Comparison of ENCODE assay signal across 9 cellular contexts in genomic region chr22:46007848-46008261, GRCh38. TPM values are rescaled to one million over a fixed set of nuclear protein-coding genes. Genes with fewer than 3 reads are reported as not detected.
DNase-seq lines count a peak whose midpoint lies in the region; ATAC-seq and TF ChIP-seq lines count a peak whose summit lies in the region.
"Had no signal": no experiment of that assay in that cellular context is flagged by ENCODE, and none has a peak within 500 bp of the region (broad histone marks: within the 10 kb centered on the region; RNA-seq: fewer than 3 reads in every experiment).

No MANE protein-coding gene starts in this region.

- TF ChIP-seq CTCF in HEK293 (tag by site-specific recombination; IDR thresholded peaks at IDR 0.05) = no peak

- H3K9ac ChIP-seq in adipocyte (ENCODE audit: low read length) (peak overlapping the region; percentile 95), stomach smooth muscle (ENCODE audit: low read length in 2 of 2) (peak overlapping the region; percentile 80)

- H3K4me1 ChIP-seq in HEK293 (ENCODE audit: control insufficient read depth, insufficient read depth, low read length) = no peaks in the 10 kb centered on the region; the same call in 1 of the 2 replicates
- H3K4me1 ChIP-seq in adipocyte (ENCODE audit: control insufficient read depth, insufficient read depth, low read length) = peaks cover 59% of the 10 kb centered on the region
- H3K4me1 ChIP-seq in stomach smooth muscle (ENCODE audit: control insufficient read depth, insufficient read depth, low read length) = peaks cover 38% of the 10 kb centered on the region

- CTCF ChIA-PET in HEK293 (lab: Yijun Ruan, JAX) = interaction anchor here (0.6 to 5.8 kb wide), 19 partner anchors 9 to 430 kb away, joined by 3 to 173 read pairs (median 11); no protein-coding TSS in a partner anchor

- H3K36me3 ChIP-seq in HEK293 (ENCODE audit: control insufficient read depth in 2 of 2, insufficient read depth in 1 of 2, low read length in 2 of 2) = no peaks in the 10 kb centered on the region
- no peaks in the 10 kb centered on the region for H3K36me3 ChIP-seq in adipocyte (ENCODE audit: control insufficient read depth, insufficient read depth, low read length, severe bottlenecking)
- H3K36me3 ChIP-seq in stomach smooth muscle (ENCODE audit: control insufficient read depth in 2 of 2, insufficient read depth in 2 of 2, low read length in 2 of 2) = no peaks in the 10 kb centered on the region

- H3K27ac ChIP-seq in HEK293 (ENCODE audit: extremely low read depth, low read depth, low read length) (peak overlapping the region; percentile 10; the same call in 1 of the 2 replicates), stomach smooth muscle (ENCODE audit: low read length) (peak overlapping the region; percentile 96)

- intact Hi-C loops in left ventricle myocardium superior (cut with micrococcal nuclease) = loop anchor here (5.0 kb wide), 1 partner anchor 109 kb away; no protein-coding TSS in a partner anchor

- H3K27me3 ChIP-seq in adipocyte (replicated peaks; ENCODE audit: control insufficient read depth, insufficient read depth, low read length) (no peaks in the 10 kb centered on the region), stomach smooth muscle (ENCODE audit: control insufficient read depth in 1 of 2, insufficient read depth in 2 of 2, low read length in 2 of 2) (no peaks in the 10 kb centered on the region)

- no peaks in the 10 kb centered on the region for H3K9me3 ChIP-seq in HEK293 (ENCODE audit: control insufficient read depth, insufficient read depth, low read depth, low read length)
- H3K9me3 ChIP-seq in adipocyte (ENCODE audit: control insufficient read depth, low read length) = peaks cover 5% of the 10 kb centered on the region
- peaks cover 3 to 6% of the 10 kb centered on the region in 2 donors for H3K9me3 ChIP-seq in stomach smooth muscle (ENCODE audit: control insufficient read depth in 2 of 2, low read length in 2 of 2)

- peak; percentile 78 for ATAC-seq in left ventricle myocardium superior
- ATAC-seq in HG02623 (IDR thresholded peaks at IDR 0.05; ENCODE audit: unreplicated experiment) = no peak
- ATAC-seq in HG02610 (IDR thresholded peaks at IDR 0.05; ENCODE audit: unreplicated experiment) = no peak

- H3K4me3 ChIP-seq in HEK293 (ENCODE audit: low read depth, low read length) (peak overlapping the region; percentile 2; the same call in 1 of the 2 replicates), adipocyte (ENCODE audit: low read length) (peak overlapping the region; percentile 69), stomach smooth muscle (ENCODE audit: low read length in 2 of 2) (peak overlapping the region; percentile 46 to 57)

- DNase-seq in adipocyte (ENCODE audit: low read depth) (peak; percentile 90), left ventricle myocardium superior (peak; percentile 91), GDM1 (lab: John Stamatoyannopoulos, UW) (no peak)
- DNase-seq in activated CD8-positive, alpha-beta memory T cell treated with anti-CD3 and anti-CD28 coated beads, Interleukin-2, amount 50 U/mL, for 48 hours = no peak
- DNase-seq: activated CD4-positive, alpha-beta T cell treated with anti-CD3 and anti-CD28 coated beads, Interleukin-2, amount 50 U/mL, for 4 hours had no signal

- POLR2A ChIA-PET in HEK293 (lab: Yijun Ruan, JAX) = interaction anchor here (0.9 to 3.3 kb wide), 11 partner anchors 10 to 109 kb away, joined by 3 to 37 read pairs (median 5); no protein-coding TSS in a partner anchor

TF ChIP-seq in HEK293, 187 proteins besides CTCF, POLR2A, EP300 and RAD21 (continues in another document):
- no peak for TF ChIP-seq ZNF133 (tag by site-specific recombination; IDR thresholded peaks at IDR 0.05)
- TF ChIP-seq EGR2 (tag by site-specific recombination; IDR thresholded peaks at IDR 0.05; ENCODE audit: low read depth) = peak; percentile 67
- no peak for TF ChIP-seq BCL6B (tag by site-specific recombination; IDR thresholded peaks at IDR 0.05)
- TF ChIP-seq ZIC2 (tag by site-specific recombination; IDR thresholded peaks at IDR 0.05) = peak; percentile 86
- TF ChIP-seq ZFHX2 (tag by site-specific recombination; conservative IDR thresholded peaks at IDR 0.05) = peak; percentile 73
- no peak for TF ChIP-seq ZNF18 (tag by site-specific recombination; IDR thresholded peaks at IDR 0.05)
- TF ChIP-seq ZNF148 (tag by site-specific recombination; IDR thresholded peaks at IDR 0.05; ENCODE audit: borderline replicate concordance) = no peak
- TF ChIP-seq ZNF221 (tag by site-specific recombination; IDR thresholded peaks at IDR 0.05; ENCODE audit: borderline replicate concordance) = no peak
- no peak for TF ChIP-seq ZNF140 (tag by site-specific recombination; IDR thresholded peaks at IDR 0.05)
- TF ChIP-seq ZNF514 (tag by site-specific recombination; IDR thresholded peaks at IDR 0.05) = no peak
- TF ChIP-seq ZNF600 (tag by site-specific recombination; IDR thresholded peaks at IDR 0.05) = no peak
- no peak for TF ChIP-seq SALL2 (tag by site-specific recombination; IDR thresholded peaks at IDR 0.05; ENCODE audit: borderline replicate concordance)
- no peak for TF ChIP-seq ZNF837 (tag by site-specific recombination; IDR thresholded peaks at IDR 0.05)
- no peak for TF ChIP-seq WT1 (tag by site-specific recombination; IDR thresholded peaks at IDR 0.05)
- no peak for TF ChIP-seq ZNF121 (tag by site-specific recombination; IDR thresholded peaks at IDR 0.05)
- no peak for TF ChIP-seq ZSCAN5A (tag by site-specific recombination; IDR thresholded peaks at IDR 0.05)
- TF ChIP-seq ZNF513 (tag by site-specific recombination; IDR thresholded peaks at IDR 0.05) = no peak

RNA-seq across cellular contexts. Expression of gene WNT7B, which starts 30.9 kb away (rescaled TPM):
- not detected for total RNA-seq in left ventricle myocardium superior

Comparison
In these comparisons a context has a peak if more than half of its experiments do, and no peak if none do; other contexts are left out.
1. H3K4me3 ChIP-seq: peak in every context shown above with its lines; median percentile 69 in adipocyte; 52 in stomach smooth muscle; 2 in HEK293.
2. DNase-seq: peak in adipocyte (single experiment) and left ventricle myocardium superior (single experiment); none in GDM1 (single experiment) and activated CD8-positive, alpha-beta memory T cell treated with anti-CD3 and anti-CD28 coated beads, Interleukin-2, amount 50 U/mL, for 48 hours (single experiment).